In genomic region chr4:40283968-40284367, GRCh38 we compare ENCODE assay signal across 8 cellular contexts. TPM values are rescaled to one million over a fixed set of nuclear protein-coding genes. Genes with fewer than 3 reads are reported as not detected.
A peak's percentile ranks its signal among the peaks of the same experiment; 100 is the strongest.
DNase-seq lines count a peak whose midpoint lies in the region; ATAC-seq and TF ChIP-seq lines count a peak whose summit lies in the region.

No MANE protein-coding gene starts in this region.

- peak overlapping the region; percentile 51 for H3K4me3 ChIP-seq in CD4-positive, CD25-positive, alpha-beta regulatory T cell (ENCODE audit: low read depth, low read length)
- H3K4me3 ChIP-seq in Peyer's patch, result no peak overlapping the region
- no peak overlapping the region for H3K4me3 ChIP-seq in skin epidermis
- H3K4me3 ChIP-seq in dorsolateral prefrontal cortex, result no peak overlapping the region

- peak; percentile 76 to 93 (median 84) for DNase-seq in CD4-positive, CD25-positive, alpha-beta regulatory T cell
- DNase-seq in Peyer's patch (peak in 2 of 3 donors; percentile 64 to 73), DMS79 (lab: John Stamatoyannopoulos, UW) (no peak), dorsolateral prefrontal cortex (no peak), NK-92 (lab: John Stamatoyannopoulos, UW; ENCODE audit: unreplicated experiment) (no peak)
- peak; percentile 72 for DNase-seq in activated T-helper 9 cell treated with anti-CD3 and anti-CD28 coated beads, Interleukin-2, amount 50 U/mL, for 16 hours (ENCODE audit: low read depth)

- H3K4me1 ChIP-seq in CD4-positive, CD25-positive, alpha-beta regulatory T cell (ENCODE audit: control insufficient read depth, insufficient read depth, low read length, poor library complexity, severe bottlenecking), result peaks cover 29% of the 10 kb centered on the region
- H3K4me1 ChIP-seq in Peyer's patch, result no peaks in the 10 kb centered on the region

- peaks cover 0 to 4% (median 0%) of the 10 kb centered on the region in 7 donors for H3K9me3 Mint-ChIP-seq in CD4-positive, CD25-positive, alpha-beta regulatory T cell

- H3K36me3 Mint-ChIP-seq in CD4-positive, CD25-positive, alpha-beta regulatory T cell, result peaks cover 9% of the 10 kb centered on the region

- peak overlapping the region; percentile 95 to 98 (median 98) for H3K27ac Mint-ChIP-seq in CD4-positive, CD25-positive, alpha-beta regulatory T cell

- ATAC-seq in CD4-positive, CD25-positive, alpha-beta regulatory T cell (ENCODE audit: low read depth in 2 of 2), result peak; percentile 99
- ATAC-seq in HG02870 (IDR thresholded peaks at IDR 0.05; ENCODE audit: unreplicated experiment), result no peak

- intact Hi-C loops in dorsolateral prefrontal cortex (cut with DNase I), result no loop called here

- H3K4me3 Mint-ChIP-seq in CD4-positive, CD25-positive, alpha-beta regulatory T cell, result peak overlapping the region; percentile 75 to 81 (median 80)

- no peaks in the 10 kb centered on the region for H3K27me3 Mint-ChIP-seq in CD4-positive, CD25-positive, alpha-beta regulatory T cell

- peaks cover 26 to 83% (median 41%) of the 10 kb centered on the region in 4 donors for H3K4me1 Mint-ChIP-seq in CD4-positive, CD25-positive, alpha-beta regulatory T cell

- H3K27me3 ChIP-seq in CD4-positive, CD25-positive, alpha-beta regulatory T cell (ENCODE audit: control insufficient read depth, insufficient read depth, low read length), result no peaks in the 10 kb centered on the region
- no peaks in the 10 kb centered on the region for H3K27me3 ChIP-seq in Peyer's patch
- H3K27me3 ChIP-seq in dorsolateral prefrontal cortex, result peaks cover 0 to 16% (median 0%) of the 10 kb centered on the region in 45 donors

- H3K36me3 ChIP-seq in CD4-positive, CD25-positive, alpha-beta regulatory T cell (ENCODE audit: control insufficient read depth, insufficient read depth, low read length), result no peaks in the 10 kb centered on the region
- no peaks in the 10 kb centered on the region for H3K36me3 ChIP-seq in Peyer's patch

- no peak for TF ChIP-seq POLR2A in Peyer's patch (IDR thresholded peaks at IDR 0.05)

- no peaks in the 10 kb centered on the region for H3K9me3 ChIP-seq in CD4-positive, CD25-positive, alpha-beta regulatory T cell (ENCODE audit: control insufficient read depth in 2 of 2, low read length in 2 of 2)
- no peaks in the 10 kb centered on the region for H3K9me3 ChIP-seq in Peyer's patch

- H3K27ac ChIP-seq in CD4-positive, CD25-positive, alpha-beta regulatory T cell (ENCODE audit: insufficient read depth, low read length, poor library complexity, severe bottlenecking), result peak overlapping the region; percentile 91
- H3K27ac ChIP-seq in Peyer's patch (peak overlapping the region in 1 of 4 donors; percentile 38), skin epidermis (peak overlapping the region in 14 of 21 experiments; percentile 35 to 80 (median 69)), dorsolateral prefrontal cortex (no peak overlapping the region)

- TF ChIP-seq CTCF in Peyer's patch (IDR thresholded peaks at IDR 0.05), result peak in 3 of 6 experiments; percentile 14 to 31 (median 16)
- no peak for TF ChIP-seq CTCF in dorsolateral prefrontal cortex (IDR thresholded peaks at IDR 0.05 in 54 of 56, conservative IDR thresholded peaks at IDR 0.05 in 2 of 56; ENCODE audit: low read depth in 1 of 56, partially characterized antibody in 56 of 56)

RNA-seq across cellular contexts. Expression of gene CHRNA9, which starts 51.2 kb away (rescaled TPM):
- not detected for total RNA-seq in CD4-positive, CD25-positive, alpha-beta regulatory T cell
- polyA plus RNA-seq in CD4-positive, CD25-positive, alpha-beta regulatory T cell, result under 1 TPM; 0.13 to 0.69 (median 0.37) TPM
- total RNA-seq in Peyer's patch, result not detected
- total RNA-seq in dorsolateral prefrontal cortex, result under 1 TPM in 5 of 120 experiments, not detected in 115; 0.19 to 0.31 (median 0.21) TPM

Comparison
In these comparisons a context has a peak if more than half of its experiments do, and no peak if none do; other contexts are left out.
1. DNase-seq: peak in CD4-positive, CD25-positive, alpha-beta regulatory T cell (3 of 3), Peyer's patch (2 of 3) and activated T-helper 9 cell treated with anti-CD3 and anti-CD28 coated beads, Interleukin-2, amount 50 U/mL, for 16 hours (single experiment); none in DMS79 (single experiment), dorsolateral prefrontal cortex (0 of 10) and NK-92 (single experiment).
2. H3K27ac ChIP-seq: peak in CD4-positive, CD25-positive, alpha-beta regulatory T cell (single experiment) and skin epidermis (14 of 21); none in dorsolateral prefrontal cortex (0 of 59).